Comparison of ENCODE assay signal across 37 cellular contexts in genomic region chr5:99437986-99438385, GRCh38.
"Had no signal": no experiment of that assay in that cellular context is flagged by ENCODE, and none has a peak within 500 bp of the region (broad histone marks: within the 10 kb centered on the region; RNA-seq: fewer than 3 reads in every experiment).

No MANE protein-coding gene starts in this region.

- ATAC-seq: activated CD4-positive, CD25-positive, alpha-beta regulatory T cell treated with anti-CD3 and anti-CD28 coated beads, Interleukin-2, amount 50 U/mL, for 24 hours; activated CD8-positive, alpha-beta memory T cell treated with anti-CD3 and anti-CD28 coated beads, Interleukin-2, amount 10 ng/mL, durations not matched to agents 7 days and 5 days; activated CD8-positive, alpha-beta T cell treated with anti-CD3 and anti-CD28 coated beads, Interleukin-2, amount 10 ng/mL, durations not matched to agents 7 days and 5 days; activated naive CD8-positive, alpha-beta T cell treated with anti-CD3 and anti-CD28 coated beads, Interleukin-2, amount 50 U/mL, for 24 hours; body of pancreas; effector memory CD8-positive, alpha-beta T cell; gastroesophageal sphincter; T-helper 17 cell had no signal

- H3K4me3 ChIP-seq: adrenal gland, body of pancreas, esophagus squamous epithelium, gastroesophageal sphincter had no signal

- H3K27me3 ChIP-seq: adrenal gland, body of pancreas, esophagus squamous epithelium, gastroesophageal sphincter had no signal

- H3K9me3 ChIP-seq: adrenal gland, body of pancreas, esophagus squamous epithelium, gastroesophageal sphincter had no signal

- H3K27ac ChIP-seq: adrenal gland, body of pancreas, epithelial cell of prostate, esophagus squamous epithelium, gastroesophageal sphincter, WERI-Rb-1 had no signal

- FAIRE-seq: colon, endometrium, endothelial cell of umbilical vein had no signal

- DNase-seq: activated B cell treated with CpG ODN at 0.5 μM for 24 hours; activated CD4-positive, alpha-beta memory T cell treated with anti-CD3 and anti-CD28 coated beads for 36 hours; activated CD4-positive, alpha-beta T cell treated with anti-CD3 and anti-CD28 coated beads for 48 hours; activated CD8-positive, alpha-beta memory T cell treated with anti-CD3 and anti-CD28 coated beads, Interleukin-2, amount 10 ng/mL, durations not matched to agents 7 days and 5 days; activated CD8-positive, alpha-beta memory T cell treated with anti-CD3 and anti-CD28 coated beads, Interleukin-2, amount 50 U/mL, for 4 hours; activated CD8-positive, alpha-beta T cell treated with anti-CD3 and anti-CD28 coated beads, Interleukin-2, amount 10 ng/mL, durations not matched to agents 7 days and 5 days; activated effector memory CD4-positive, alpha-beta T cell treated with anti-CD3 and anti-CD28 coated beads, Interleukin-2, amount 50 U/mL, for 16 hours; activated naive CD4-positive, alpha-beta T cell treated with anti-CD3 and anti-CD28 coated beads for 36 hours; activated naive CD8-positive, alpha-beta T cell treated with anti-CD3 and anti-CD28 coated beads for 36 hours; activated naive CD8-positive, alpha-beta T cell treated with anti-CD3 and anti-CD28 coated beads, Interleukin-2, amount 50 U/mL, for 24 hours; activated T-cell treated with anti-CD3 and anti-CD28 coated beads, Interleukin-2, amount 50 U/mL, for 1 hour; activated T-cell treated with anti-CD3 and anti-CD28 coated beads, Interleukin-2, amount 50 U/mL, for 48 hours; adrenal gland; amygdala; aorta; body of pancreas; caudate nucleus; cortex of kidney; dermis blood vessel endothelial cell; effector CD4-positive, alpha-beta T cell; effector memory CD8-positive, alpha-beta T cell; esophagus squamous epithelium; foreskin melanocyte; T-helper 1 cell; T-helper 17 cell; T1000; WERI-Rb-1 had no signal

- H3K4me1 Mint-ChIP-seq: activated B cell treated with CpG ODN at 0.5 μM for 24 hours; activated CD8-positive, alpha-beta memory T cell treated with anti-CD3 and anti-CD28 coated beads, Interleukin-2, amount 10 ng/mL, durations not matched to agents 7 days and 5 days; activated naive CD4-positive, alpha-beta T cell treated with anti-CD3 and anti-CD28 coated beads, Interleukin-2, amount 50 U/mL, for 24 hours; activated naive CD8-positive, alpha-beta T cell treated with anti-CD3 and anti-CD28 coated beads for 36 hours; activated naive CD8-positive, alpha-beta T cell treated with anti-CD3 and anti-CD28 coated beads, Interleukin-2, amount 50 U/mL, for 24 hours; T-helper 17 cell had no signal

- H3K4me3 Mint-ChIP-seq: activated B cell treated with CpG ODN at 0.5 μM for 24 hours; activated CD4-positive, alpha-beta memory T cell treated with anti-CD3 and anti-CD28 coated beads for 36 hours; activated CD8-positive, alpha-beta memory T cell treated with anti-CD3 and anti-CD28 coated beads, Interleukin-2, amount 10 ng/mL, durations not matched to agents 7 days and 5 days; activated CD8-positive, alpha-beta T cell treated with anti-CD3 and anti-CD28 coated beads, Interleukin-2, amount 10 ng/mL, durations not matched to agents 7 days and 5 days; activated naive CD4-positive, alpha-beta T cell treated with anti-CD3 and anti-CD28 coated beads for 36 hours; activated naive CD4-positive, alpha-beta T cell treated with anti-CD3 and anti-CD28 coated beads, Interleukin-2, amount 50 U/mL, for 24 hours; activated naive CD8-positive, alpha-beta T cell treated with anti-CD3 and anti-CD28 coated beads for 36 hours; activated naive CD8-positive, alpha-beta T cell treated with anti-CD3 and anti-CD28 coated beads, Interleukin-2, amount 50 U/mL, for 24 hours; activated T-helper 1 cell treated with anti-CD3 and anti-CD28 coated beads, Interleukin-12 subunit alpha, Interleukin-12 subunit beta, Interleukin-2, Interleukin-4 antibody, amounts not matched to agents 30 ng/mL and 10 ng/mL and 1 ng/mL, durations not matched to agents 14 hours and 24 hours and 36 hours; effector memory CD8-positive, alpha-beta T cell; T-helper 17 cell; T-helper 2 cell treated with Interferon-gamma antibody and Interleukin-4, amounts not matched to agents 5 μg/mL and 100 μg/mL, for 36 hours had no signal

- H3K27ac Mint-ChIP-seq: activated B cell treated with CpG ODN at 0.5 μM for 24 hours; activated CD4-positive, alpha-beta memory T cell treated with anti-CD3 and anti-CD28 coated beads for 36 hours; activated CD8-positive, alpha-beta memory T cell treated with anti-CD3 and anti-CD28 coated beads, Interleukin-2, amount 10 ng/mL, durations not matched to agents 7 days and 5 days; activated CD8-positive, alpha-beta T cell treated with anti-CD3 and anti-CD28 coated beads, Interleukin-2, amount 10 ng/mL, durations not matched to agents 7 days and 5 days; activated naive CD4-positive, alpha-beta T cell treated with anti-CD3 and anti-CD28 coated beads for 36 hours; activated naive CD4-positive, alpha-beta T cell treated with anti-CD3 and anti-CD28 coated beads, Interleukin-2, amount 50 U/mL, for 24 hours; activated naive CD8-positive, alpha-beta T cell treated with anti-CD3 and anti-CD28 coated beads for 36 hours; activated naive CD8-positive, alpha-beta T cell treated with anti-CD3 and anti-CD28 coated beads, Interleukin-2, amount 50 U/mL, for 24 hours; activated T-helper 1 cell treated with anti-CD3 and anti-CD28 coated beads, Interleukin-12 subunit alpha, Interleukin-12 subunit beta, Interleukin-2, Interleukin-4 antibody, amounts not matched to agents 30 ng/mL and 10 ng/mL and 1 ng/mL, durations not matched to agents 14 hours and 24 hours and 36 hours; activated T-helper 2 cell treated with anti-CD3 and anti-CD28 coated beads, Interferon-gamma antibody, Interleukin-2, Interleukin-4, amounts not matched to agents 10 μg/mL and 5 μg/mL and 100 μg/mL, durations not matched to agents 14 hours and 24 hours and 36 hours; effector memory CD8-positive, alpha-beta T cell; T-helper 17 cell; T-helper 2 cell treated with Interferon-gamma antibody and Interleukin-4, amounts not matched to agents 5 μg/mL and 100 μg/mL, for 36 hours had no signal

- H3K9me3 Mint-ChIP-seq: activated B cell treated with CpG ODN at 0.5 μM for 24 hours; activated CD4-positive, alpha-beta memory T cell treated with anti-CD3 and anti-CD28 coated beads for 36 hours; activated naive CD4-positive, alpha-beta T cell treated with anti-CD3 and anti-CD28 coated beads for 36 hours; activated naive CD4-positive, alpha-beta T cell treated with anti-CD3 and anti-CD28 coated beads, Interleukin-2, amount 50 U/mL, for 24 hours; activated naive CD8-positive, alpha-beta T cell treated with anti-CD3 and anti-CD28 coated beads for 36 hours; activated naive CD8-positive, alpha-beta T cell treated with anti-CD3 and anti-CD28 coated beads, Interleukin-2, amount 50 U/mL, for 24 hours; activated T-helper 1 cell treated with anti-CD3 and anti-CD28 coated beads, Interleukin-12 subunit alpha, Interleukin-12 subunit beta, Interleukin-2, Interleukin-4 antibody, amounts not matched to agents 30 ng/mL and 10 ng/mL and 1 ng/mL, durations not matched to agents 14 hours and 24 hours and 36 hours; activated T-helper 2 cell treated with anti-CD3 and anti-CD28 coated beads, Interferon-gamma antibody, Interleukin-2, Interleukin-4, amounts not matched to agents 10 μg/mL and 5 μg/mL and 100 μg/mL, durations not matched to agents 14 hours and 24 hours and 36 hours; T-helper 2 cell treated with Interferon-gamma antibody and Interleukin-4, amounts not matched to agents 5 μg/mL and 100 μg/mL, for 36 hours had no signal

- H3K36me3 Mint-ChIP-seq: activated CD4-positive, alpha-beta memory T cell treated with anti-CD3 and anti-CD28 coated beads for 36 hours; activated CD8-positive, alpha-beta memory T cell treated with anti-CD3 and anti-CD28 coated beads, Interleukin-2, amount 10 ng/mL, durations not matched to agents 7 days and 5 days; activated naive CD4-positive, alpha-beta T cell treated with anti-CD3 and anti-CD28 coated beads, Interleukin-2, amount 50 U/mL, for 24 hours; activated naive CD8-positive, alpha-beta T cell treated with anti-CD3 and anti-CD28 coated beads for 36 hours had no signal

- H3K4me1 ChIP-seq: adrenal gland, body of pancreas, esophagus squamous epithelium had no signal

- H3K36me3 ChIP-seq: adrenal gland, esophagus squamous epithelium, gastroesophageal sphincter, WERI-Rb-1 had no signal

- H3K27me3 Mint-ChIP-seq: activated B cell treated with CpG ODN at 0.5 μM for 24 hours; activated CD4-positive, alpha-beta memory T cell treated with anti-CD3 and anti-CD28 coated beads for 36 hours; activated CD8-positive, alpha-beta memory T cell treated with anti-CD3 and anti-CD28 coated beads, Interleukin-2, amount 10 ng/mL, durations not matched to agents 7 days and 5 days; activated naive CD8-positive, alpha-beta T cell treated with anti-CD3 and anti-CD28 coated beads for 36 hours; activated naive CD8-positive, alpha-beta T cell treated with anti-CD3 and anti-CD28 coated beads, Interleukin-2, amount 50 U/mL, for 24 hours; effector memory CD8-positive, alpha-beta T cell; T-helper 17 cell had no signal
